1 cellular context compared by ENCODE assay signal in genomic region chr19:43586346-43586745, GRCh38.
TF ChIP-seq lines count a peak whose summit lies in the region.

No MANE protein-coding gene starts in this region.

TF ChIP-seq in H1, 55 proteins besides CTCF, POLR2A, EP300 and RAD21:
- TF ChIP-seq TBP (IDR thresholded peaks at IDR 0.05; ENCODE audit: low read depth, low read length) (no peak), POLR2AphosphoS5 (IDR thresholded peaks at IDR 0.05; ENCODE audit: low read depth, low read length) (0 out of 2 replicates have a peak, but pooled peaks have one; percentile 16)
